In the genomic region with DNA sequence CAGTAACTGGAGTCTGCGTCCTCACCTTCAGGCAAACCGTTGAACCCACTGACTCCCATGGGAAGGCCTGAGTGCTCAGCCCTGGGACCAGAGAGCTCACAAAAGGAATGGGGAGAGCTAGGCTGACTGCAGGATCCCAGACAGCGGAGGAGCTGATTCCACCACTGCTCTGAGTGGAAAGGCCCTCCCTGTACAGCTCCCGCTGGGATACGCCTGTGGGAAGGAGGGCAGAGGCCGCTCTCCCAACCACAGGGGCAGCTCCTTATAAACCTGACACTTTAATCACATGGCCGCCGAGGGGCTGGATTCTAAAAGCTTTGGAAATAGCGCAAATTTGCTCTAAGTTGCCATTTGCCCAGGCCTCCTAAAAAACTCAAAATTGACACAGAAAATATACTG, we compare ENCODE assay signal across 34 cellular contexts. TPM values are rescaled to one million over a fixed set of nuclear protein-coding genes. Genes with fewer than 3 reads are reported as not detected.
A peak's percentile ranks its signal among the peaks of the same experiment; 100 is the strongest.
DNase-seq lines count a peak whose midpoint lies in the region; ATAC-seq and TF ChIP-seq lines count a peak whose summit lies in the region.
"Had no signal": no experiment of that assay in that cellular context is flagged by ENCODE, and none has a peak within 500 bp of the region (broad histone marks: within the 10 kb centered on the region; RNA-seq: fewer than 3 reads in every experiment).

No MANE protein-coding gene starts in this region.

- no peak overlapping the region for H3K4me3 ChIP-seq in right cardiac atrium (ENCODE audit: low read length)
- no peak overlapping the region for H3K4me3 ChIP-seq in psoas muscle
- H3K4me3 ChIP-seq: K562, lower lobe of right lung, ovary, smooth muscle cell had no signal

- H3K9me3 ChIP-seq in right cardiac atrium (ENCODE audit: control insufficient read depth, low read length): no peaks in the 10 kb centered on the region
- H3K9me3 ChIP-seq in psoas muscle: no peaks in the 10 kb centered on the region
- H3K9me3 ChIP-seq: lower lobe of right lung, ovary had no signal

- DNase-seq in NCI-H2227 (lab: John Stamatoyannopoulos, UW; ENCODE audit: unreplicated experiment): peak; percentile 19
- no peak for DNase-seq in NCI-H2227 treated with DMSO at 0.1 percent for 48 hours (lab: John Stamatoyannopoulos, UW)
- peak; percentile 36 for DNase-seq in amniotic epithelial cell (ENCODE audit: low read depth)
- peak; percentile 13 to 67 (median 22) for DNase-seq in right cardiac atrium
- DNase-seq in psoas muscle: peak; percentile 10 to 36
- DNase-seq in activated CD4-positive, alpha-beta T cell treated with anti-CD3 and anti-CD28 coated beads for 48 hours: no peak
- no peak for DNase-seq in NAMALWA (ENCODE audit: low spot score)
- DNase-seq: activated CD4-positive, alpha-beta memory T cell treated with anti-CD3 and anti-CD28 coated beads, Interleukin-2, amount 10 ng/mL, durations not matched to agents 7 days and 5 days; activated CD4-positive, alpha-beta T cell treated with anti-CD3 and anti-CD28 coated beads for 1 hour; CD4-positive, CD25-positive, alpha-beta regulatory T cell; endodermal cell; foreskin keratinocyte; head of caudate nucleus; HFFc6; islet precursor cell; lower lobe of right lung; naive thymus-derived CD8-positive, alpha-beta T cell; NCI-H1092; NCI-H1694; NCI-H226; NCI-H69; ovary; SHP77 treated with DMSO at 0.1 percent for 48 hours; stimulated activated CD4-positive, alpha-beta T cell treated with anti-CD3 and anti-CD28 coated beads, Interleukin-1b, Interleukin-23, amount 100 ng/mL, for 48 hours; stimulated activated naive CD8-positive, alpha-beta T cell treated with anti-CD3 and anti-CD28 coated beads, Interleukin-15, Interleukin-2, amounts not matched to agents 100 U/mL and 50 U/mL, for 24 hours had no signal

- WGBS in right cardiac atrium: 70% methylated on average over 9 of the region's 9 CpGs
- WGBS in psoas muscle, 3 donors: 79 to 84% (median 82%) methylated on average over 9 of the region's 9 CpGs

- TF ChIP-seq CTCF in psoas muscle (IDR thresholded peaks at IDR 0.05): no peak

- H3K4me1 ChIP-seq in right cardiac atrium (ENCODE audit: control insufficient read depth, insufficient read depth, low read length) (no peaks in the 10 kb centered on the region), psoas muscle (no peaks in the 10 kb centered on the region)
- H3K4me1 ChIP-seq: foreskin keratinocyte, lower lobe of right lung had no signal

- no peak overlapping the region for H3K27ac ChIP-seq in right cardiac atrium (ENCODE audit: low read length)
- H3K27ac ChIP-seq in psoas muscle: no peak overlapping the region
- H3K27ac ChIP-seq: foreskin keratinocyte, lower lobe of right lung, ovary had no signal

- no peaks in the 10 kb centered on the region for H3K36me3 ChIP-seq in psoas muscle (ENCODE audit: insufficient read depth in 1 of 2, low read depth in 1 of 2)
- H3K36me3 ChIP-seq: lower lobe of right lung, ovary had no signal

- no peaks in the 10 kb centered on the region for H3K27me3 ChIP-seq in right cardiac atrium (ENCODE audit: control insufficient read depth, insufficient read depth)
- H3K27me3 ChIP-seq in psoas muscle (ENCODE audit: insufficient read depth in 3 of 3, low read length in 2 of 3): peaks cover 0 to 8% (median 2%) of the 10 kb centered on the region in 3 donors
- H3K27me3 ChIP-seq: foreskin keratinocyte, ovary had no signal

- intact Hi-C loops in right cardiac atrium (cut with DNase I): loop anchor here in 1 of 4 donors (10.0 kb wide), 1 partner anchor 78 kb away; no protein-coding TSS in a partner anchor
- intact Hi-C loops in psoas muscle (cut with DNase I): no loop called here

- ATAC-seq in right cardiac atrium: peak in 1 of 2 donors; percentile 29
- ATAC-seq in psoas muscle: no peak
- no peak for ATAC-seq in HG02870 (IDR thresholded peaks at IDR 0.05; ENCODE audit: unreplicated experiment)
- ATAC-seq: activated T-helper 17 cell treated with anti-CD3 and anti-CD28 coated beads, Interleukin-2, amount 50 U/mL, for 72 hours; foreskin keratinocyte; K562; lower lobe of right lung; naive thymus-derived CD8-positive, alpha-beta T cell; Panc1; stimulated activated naive CD8-positive, alpha-beta T cell treated with anti-CD3 and anti-CD28 coated beads, Interleukin-15, Interleukin-2, amounts not matched to agents 100 U/mL and 50 U/mL, for 24 hours had no signal

RNA-seq across cellular contexts. Expression of a gene that starts 37.1 kb away (rescaled TPM):
- total RNA-seq in right cardiac atrium: under 1 TPM in 2 of 4 donors, not detected in 2; 0.09 to 0.14 TPM
- 0.05 TPM for polyA plus RNA-seq in right cardiac atrium
- under 1 TPM in 2 of 4 donors, not detected in 2; 0.06 to 0.30 TPM for total RNA-seq in psoas muscle
- polyA plus RNA-seq in psoas muscle: under 1 TPM in 2 of 3 donors, not detected in 1; 0.01 to 0.04 TPM
- total RNA-seq: A172; activated CD4-positive, alpha-beta memory T cell treated with anti-CD3 and anti-CD28 coated beads, Interleukin-2, amount 10 ng/mL, durations not matched to agents 7 days and 5 days; activated T-helper 17 cell treated with anti-CD3 and anti-CD28 coated beads, Interleukin-2, amount 50 U/mL, for 72 hours; endodermal cell; foreskin keratinocyte; HFFc6; K562; lower lobe of right lung; naive thymus-derived CD8-positive, alpha-beta T cell; ovary; renal cortical epithelial cell; smooth muscle cell; T-helper 2 cell treated with Interferon-gamma antibody and Interleukin-4, amounts not matched to agents 100 ng/mL and 5 ng/mL, for 36 hours; temporal lobe had no signal
- polyA plus RNA-seq: CD4-positive, CD25-positive, alpha-beta regulatory T cell; foreskin keratinocyte; K562; naive thymus-derived CD8-positive, alpha-beta T cell had no signal

Comparison
In these comparisons a context has a peak if more than half of its experiments do, and no peak if none do; other contexts are left out.
1. DNase-seq: peak in NCI-H2227 (single experiment), amniotic epithelial cell (single experiment), right cardiac atrium (3 of 3) and psoas muscle (2 of 2); none in NCI-H2227 treated with DMSO at 0.1 percent for 48 hours (single experiment), activated CD4-positive, alpha-beta T cell treated with anti-CD3 and anti-CD28 coated beads for 48 hours (single experiment) and NAMALWA (single experiment).